In the genomic region with DNA sequence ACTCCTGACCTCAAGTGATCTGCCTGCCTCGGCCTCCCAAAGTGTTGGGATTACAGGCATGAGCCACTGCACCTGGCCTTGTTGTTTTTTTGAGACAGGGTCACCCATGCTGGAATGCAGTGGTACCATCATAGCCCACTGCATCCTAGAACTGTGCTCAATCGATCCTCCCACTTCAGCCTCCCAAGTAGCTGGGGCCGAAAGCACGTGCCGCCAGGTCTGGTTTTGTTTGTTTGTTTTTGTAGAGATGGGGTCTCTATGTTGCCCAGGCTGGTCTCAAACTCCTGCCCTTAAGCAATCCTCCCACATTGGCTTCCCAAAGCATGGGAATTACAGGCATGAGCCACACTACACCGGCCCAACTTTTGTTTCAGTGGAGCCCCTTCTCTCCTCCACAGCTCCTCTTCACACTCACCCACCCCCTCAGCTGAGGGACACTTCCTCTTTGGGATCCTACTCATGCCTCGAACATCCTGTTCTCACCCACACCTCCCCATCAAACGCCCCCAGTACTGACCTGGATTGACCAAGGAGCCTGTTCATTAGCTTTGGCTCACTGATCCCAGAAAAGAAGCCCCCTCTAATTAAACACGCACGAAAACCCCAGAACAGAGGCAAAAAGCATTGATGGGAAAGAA, we compare ENCODE assay signal across 10 cellular contexts. TPM values are rescaled to one million over a fixed set of nuclear protein-coding genes. Genes with fewer than 3 reads are reported as not detected.
DNase-seq lines count a peak whose midpoint lies in the region; ATAC-seq and TF ChIP-seq lines count a peak whose summit lies in the region.
"Had no signal": no experiment of that assay in that cellular context is flagged by ENCODE, and none has a peak within 500 bp of the region (broad histone marks: within the 10 kb centered on the region; RNA-seq: fewer than 3 reads in every experiment).

No MANE protein-coding gene starts in this region.

- no peaks in the 10 kb centered on the region for H3K9me3 Mint-ChIP-seq in activated naive CD4-positive, alpha-beta T cell treated with anti-CD3 and anti-CD28 coated beads, Interleukin-2, amount 50 U/mL, for 72 hours
- H3K9me3 Mint-ChIP-seq in activated naive CD4-positive, alpha-beta T cell treated with anti-CD3 and anti-CD28 coated beads for 36 hours: no peaks in the 10 kb centered on the region
- H3K9me3 Mint-ChIP-seq in endothelial cell (ENCODE audit: unreplicated experiment): no peaks in the 10 kb centered on the region
- no peaks in the 10 kb centered on the region for H3K9me3 Mint-ChIP-seq in activated T-cell treated with anti-CD3 and anti-CD28 coated beads, Interleukin-2, amount 50 U/mL, for 4 hours

- H3K27ac Mint-ChIP-seq in activated naive CD4-positive, alpha-beta T cell treated with anti-CD3 and anti-CD28 coated beads, Interleukin-2, amount 50 U/mL, for 72 hours: peak overlapping the region; percentile 20 to 86
- H3K27ac Mint-ChIP-seq in activated naive CD4-positive, alpha-beta T cell treated with anti-CD3 and anti-CD28 coated beads for 36 hours: no peak overlapping the region
- H3K27ac Mint-ChIP-seq in endothelial cell (ENCODE audit: unreplicated experiment): peak overlapping the region; percentile 61

- TF ChIP-seq POLR2A in Peyer's patch (IDR thresholded peaks at IDR 0.05): no peak

- DNase-seq in activated naive CD4-positive, alpha-beta T cell treated with anti-CD3 and anti-CD28 coated beads, Interleukin-2, amount 50 U/mL, for 72 hours (ENCODE audit: low spot score in 2 of 2): no peak
- DNase-seq in activated naive CD4-positive, alpha-beta T cell treated with anti-CD3 and anti-CD28 coated beads for 36 hours: no peak
- DNase-seq in Peyer's patch (peak in 2 of 3 donors; percentile 58 to 69), endothelial cell (ENCODE audit: low spot score) (no peak), cerebellar cortex (ENCODE audit: low spot score) (no peak)
- DNase-seq in activated T-cell treated with anti-CD3 and anti-CD28 coated beads, Interleukin-2, amount 50 U/mL, for 4 hours: no peak
- DNase-seq: H7, trophoblast cell had no signal

- peaks cover 42% of the 10 kb centered on the region for H3K4me1 Mint-ChIP-seq in activated naive CD4-positive, alpha-beta T cell treated with anti-CD3 and anti-CD28 coated beads for 36 hours (ENCODE audit: low read depth)
- H3K4me1 Mint-ChIP-seq in endothelial cell (ENCODE audit: unreplicated experiment): peaks cover 32% of the 10 kb centered on the region
- H3K4me1 Mint-ChIP-seq in activated T-cell treated with anti-CD3 and anti-CD28 coated beads, Interleukin-2, amount 50 U/mL, for 4 hours (ENCODE audit: low read depth): peaks cover 42% of the 10 kb centered on the region

- TF ChIP-seq CTCF in Peyer's patch (IDR thresholded peaks at IDR 0.05): no peak
- no peak for TF ChIP-seq CTCF in endothelial cell (IDR thresholded peaks at IDR 0.05; ENCODE audit: unreplicated experiment)

- H3K4me1 ChIP-seq in Peyer's patch: peaks cover 0 to 31% (median 6%) of the 10 kb centered on the region in 4 donors

- no peak for ATAC-seq in activated naive CD4-positive, alpha-beta T cell treated with anti-CD3 and anti-CD28 coated beads, Interleukin-2, amount 50 U/mL, for 72 hours
- ATAC-seq in GM21447 (IDR thresholded peaks at IDR 0.05; ENCODE audit: unreplicated experiment) (no peak), GM21381 (IDR thresholded peaks at IDR 0.05; ENCODE audit: unreplicated experiment) (no peak)
- ATAC-seq in activated T-cell treated with anti-CD3 and anti-CD28 coated beads, Interleukin-2, amount 50 U/mL, for 4 hours: no peak

- H3K36me3 ChIP-seq in Peyer's patch: no peaks in the 10 kb centered on the region

- H3K36me3 Mint-ChIP-seq in activated naive CD4-positive, alpha-beta T cell treated with anti-CD3 and anti-CD28 coated beads, Interleukin-2, amount 50 U/mL, for 72 hours: no peaks in the 10 kb centered on the region
- H3K36me3 Mint-ChIP-seq in activated naive CD4-positive, alpha-beta T cell treated with anti-CD3 and anti-CD28 coated beads for 36 hours (ENCODE audit: low read depth): no peaks in the 10 kb centered on the region
- H3K36me3 Mint-ChIP-seq in endothelial cell (ENCODE audit: low read depth, unreplicated experiment): no peaks in the 10 kb centered on the region
- H3K36me3 Mint-ChIP-seq in activated T-cell treated with anti-CD3 and anti-CD28 coated beads, Interleukin-2, amount 50 U/mL, for 4 hours (ENCODE audit: insufficient read depth): no peaks in the 10 kb centered on the region

- no peaks in the 10 kb centered on the region for H3K27me3 Mint-ChIP-seq in activated naive CD4-positive, alpha-beta T cell treated with anti-CD3 and anti-CD28 coated beads for 36 hours (ENCODE audit: low read depth)
- H3K27me3 Mint-ChIP-seq in endothelial cell (ENCODE audit: unreplicated experiment): peaks cover 4% of the 10 kb centered on the region
- no peaks in the 10 kb centered on the region for H3K27me3 Mint-ChIP-seq in activated T-cell treated with anti-CD3 and anti-CD28 coated beads, Interleukin-2, amount 50 U/mL, for 4 hours (ENCODE audit: low read depth)

- H3K27ac ChIP-seq in Peyer's patch: peak overlapping the region in 1 of 4 donors; percentile 90

- no peak overlapping the region for H3K4me3 ChIP-seq in Peyer's patch

- CTCF ChIA-PET in activated naive CD4-positive, alpha-beta T cell treated with anti-CD3 and anti-CD28 coated beads for 36 hours (lab: Charles Lee): interaction anchor here (0.6 kb wide), 1 partner anchor 27 kb away, joined by 5 read pairs; no protein-coding TSS in a partner anchor

- no peak overlapping the region for H3K4me3 Mint-ChIP-seq in activated naive CD4-positive, alpha-beta T cell treated with anti-CD3 and anti-CD28 coated beads for 36 hours
- no peak overlapping the region for H3K4me3 Mint-ChIP-seq in endothelial cell (ENCODE audit: unreplicated experiment)
- H3K4me3 Mint-ChIP-seq in activated T-cell treated with anti-CD3 and anti-CD28 coated beads, Interleukin-2, amount 50 U/mL, for 4 hours: no peak overlapping the region

- no peaks in the 10 kb centered on the region for H3K9me3 ChIP-seq in Peyer's patch

- H3K27me3 ChIP-seq in Peyer's patch: no peaks in the 10 kb centered on the region

- intact Hi-C loops in activated naive CD4-positive, alpha-beta T cell treated with anti-CD3 and anti-CD28 coated beads for 36 hours (cut with micrococcal nuclease): no loop called here

RNA-seq across cellular contexts. Expression of a gene that starts 12.8 kb away (rescaled TPM):
- 10 to 100 TPM; 18.4 to 22.4 TPM for total RNA-seq in activated naive CD4-positive, alpha-beta T cell treated with anti-CD3 and anti-CD28 coated beads, Interleukin-2, amount 50 U/mL, for 72 hours
- 10 to 100 TPM; 15.7 to 19.4 TPM for total RNA-seq in activated naive CD4-positive, alpha-beta T cell treated with anti-CD3 and anti-CD28 coated beads for 36 hours
- total RNA-seq in Peyer's patch (10 to 100 TPM in 3 of 4 donors, 1 to 10 TPM in 1; 6.8 to 41.3 (median 11.7) TPM), endothelial cell (ENCODE audit: unreplicated experiment) (34.2 TPM)
- 10 to 100 TPM; 16.8 to 24.1 (median 19.6) TPM for total RNA-seq in activated T-cell treated with anti-CD3 and anti-CD28 coated beads, Interleukin-2, amount 50 U/mL, for 4 hours

RNA-seq across cellular contexts. Expression of a gene that starts 47.0 kb away (rescaled TPM):
- total RNA-seq in activated naive CD4-positive, alpha-beta T cell treated with anti-CD3 and anti-CD28 coated beads, Interleukin-2, amount 50 U/mL, for 72 hours: under 1 TPM in 1 of 2 donors, not detected in 1; 0.02 TPM
- total RNA-seq in activated naive CD4-positive, alpha-beta T cell treated with anti-CD3 and anti-CD28 coated beads for 36 hours: not detected
- total RNA-seq in Peyer's patch (under 1 TPM in 1 of 4 donors, not detected in 3; 0.28 TPM), endothelial cell (ENCODE audit: unreplicated experiment) (15.5 TPM)
- under 1 TPM in 1 of 3 donors, not detected in 2; 0.03 TPM for total RNA-seq in activated T-cell treated with anti-CD3 and anti-CD28 coated beads, Interleukin-2, amount 50 U/mL, for 4 hours

Comparison
In these comparisons a context has a peak if more than half of its experiments do, and no peak if none do; other contexts are left out.
1. DNase-seq: peak in Peyer's patch (2 of 3); none in activated naive CD4-positive, alpha-beta T cell treated with anti-CD3 and anti-CD28 coated beads, Interleukin-2, amount 50 U/mL, for 72 hours (0 of 2), activated naive CD4-positive, alpha-beta T cell treated with anti-CD3 and anti-CD28 coated beads for 36 hours (single experiment), endothelial cell (single experiment), cerebellar cortex (single experiment) and activated T-cell treated with anti-CD3 and anti-CD28 coated beads, Interleukin-2, amount 50 U/mL, for 4 hours (single experiment).
2. RNA of a gene that starts 47.0 kb away (total RNA-seq): 15.5 TPM in endothelial cell (single experiment); 0.02 TPM in activated naive CD4-positive, alpha-beta T cell treated with anti-CD3 and anti-CD28 coated beads, Interleukin-2, amount 50 U/mL, for 72 hours, not detected in activated naive CD4-positive, alpha-beta T cell treated with anti-CD3 and anti-CD28 coated beads for 36 hours, 0.28 TPM in Peyer's patch and 0.03 TPM in activated T-cell treated with anti-CD3 and anti-CD28 coated beads, Interleukin-2, amount 50 U/mL, for 4 hours; every median in the first group is over 10 times any median in the second.